In the genomic region with DNA sequence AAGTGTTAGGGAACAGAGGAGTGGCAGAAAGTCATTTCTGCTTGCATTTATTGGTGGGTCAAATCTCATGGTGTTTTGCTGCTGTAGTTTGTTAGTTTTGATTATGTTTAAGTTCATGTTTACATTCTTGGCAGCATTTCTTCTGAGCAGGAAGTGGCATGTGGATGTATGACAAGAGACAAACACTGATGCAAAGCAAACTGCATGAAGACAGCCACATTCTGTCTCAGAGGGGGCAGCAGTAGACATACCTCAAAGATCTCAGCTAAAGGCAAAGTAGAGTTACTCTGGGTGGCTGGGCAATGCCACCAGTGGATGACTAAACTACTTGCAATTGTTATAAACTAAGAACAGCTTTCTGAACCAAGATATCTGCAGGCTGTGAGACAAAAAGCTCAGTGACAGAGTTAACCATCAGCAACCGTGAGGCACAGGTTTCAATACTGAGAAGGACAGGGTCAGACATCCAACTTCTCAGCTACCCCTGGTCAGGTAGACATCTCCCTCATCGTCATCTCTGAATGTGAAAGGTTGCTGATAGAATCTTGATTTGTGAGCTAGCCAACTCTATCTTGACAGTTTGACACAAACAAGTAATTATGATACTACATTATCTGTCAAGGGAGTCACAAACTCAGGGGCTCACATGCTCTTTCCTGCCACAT, we compare ENCODE assay signal across 14 cellular contexts. TPM values are rescaled to one million over a fixed set of nuclear protein-coding genes. Genes with fewer than 3 reads are reported as not detected.
A peak's percentile ranks its signal among the peaks of the same experiment; 100 is the strongest.
DNase-seq lines count a peak whose midpoint lies in the region; ATAC-seq, FAIRE-seq and TF ChIP-seq lines count a peak whose summit lies in the region.
"Had no signal": no experiment of that assay in that cellular context is flagged by ENCODE, and none has a peak within 500 bp of the region (broad histone marks: within the 10 kb centered on the region; RNA-seq: fewer than 3 reads in every experiment).

No MANE protein-coding gene starts in this region.

- FAIRE-seq in HTR-8/SVneo (lab: Jason Lieb, UNC), result no peak

- no peak overlapping the region for H2AFZ ChIP-seq in GM23248

- H4K20me1 ChIP-seq in GM23248 (ENCODE audit: insufficient read depth), result no peaks in the 10 kb centered on the region

- CTCF ChIA-PET in WTC11 (lab: Charles Lee), result interaction anchor here (0.5 to 2.7 kb wide), 9 partner anchors 11 to 538 kb away, joined by 3 to 44 read pairs (median 6); partner anchors contain the start of gene SCN2A

- no peak overlapping the region for H3K9ac ChIP-seq in GM23248

- no peaks in the 10 kb centered on the region for H3K27me3 ChIP-seq in GM23248 (replicated peaks; ENCODE audit: insufficient read depth)
- H3K27me3 ChIP-seq: ovary had no signal

- no peak overlapping the region for H3K4me2 ChIP-seq in GM23248 (ENCODE audit: unreplicated experiment)

- H3K4me3 Mint-ChIP-seq in WTC11, result no peak overlapping the region
- H3K4me3 Mint-ChIP-seq in naive B cell, result no peak overlapping the region

- POLR2A ChIA-PET in WTC11 (lab: Charles Lee), result interaction anchor here (1.3 kb wide), 1 partner anchor 35 kb away, joined by 3 read pairs; no protein-coding TSS in a partner anchor

- ATAC-seq in activated CD4-positive, CD25-positive, alpha-beta regulatory T cell treated with anti-CD3 and anti-CD28 coated beads, Interleukin-2, amount 50 U/mL, for 24 hours, result peak; percentile 37 to 55
- ATAC-seq in WTC11 (peak; percentile 9; the same call in 1 of the 2 replicates), naive B cell (ENCODE audit: low read depth in 2 of 2) (peak; percentile 35 to 56), HG03460 (IDR thresholded peaks at IDR 0.05; ENCODE audit: unreplicated experiment) (no peak)

- no peak overlapping the region for H3K27ac ChIP-seq in GM23248
- H3K27ac ChIP-seq: ovary had no signal

- no peak overlapping the region for H3K4me3 ChIP-seq in GM23248
- H3K4me3 ChIP-seq: ovary had no signal

- TF ChIP-seq CTCF in WTC11 (IDR thresholded peaks at IDR 0.05), result no peak

- H3F3A ChIP-seq in GM23248 (ENCODE audit: insufficient read depth), result no peaks in the 10 kb centered on the region

- H3K27me3 Mint-ChIP-seq in WTC11 (ENCODE audit: low read depth) (no peaks in the 10 kb centered on the region), naive B cell (no peaks in the 10 kb centered on the region)

- H3K9me3 Mint-ChIP-seq in WTC11, result peaks cover 22% of the 10 kb centered on the region
- H3K9me3 Mint-ChIP-seq in naive B cell, result peaks cover 7 to 29% (median 14%) of the 10 kb centered on the region in 7 donors

- H3K4me1 Mint-ChIP-seq in WTC11 (peaks cover 37% of the 10 kb centered on the region), naive B cell (peaks cover 26 to 42% (median 35%) of the 10 kb centered on the region in 3 donors)

- 83 to 90% methylated on average over 2 of the region's 2 CpGs for WGBS in GM23248 (ENCODE audit: low coverage in 1 of 2, low lambda C conversion rate in 2 of 2, missing lambda C conversion rate in 2 of 2), 2 experiments

- in situ Hi-C loops in GM23248 (cut with MboI), result no loop called here

- no peaks in the 10 kb centered on the region for H3K9me2 ChIP-seq in GM23248 (ENCODE audit: insufficient read depth)

- H3K36me3 Mint-ChIP-seq in WTC11 (peaks cover 59% of the 10 kb centered on the region), naive B cell (peaks cover 37 to 55% of the 10 kb centered on the region in 2 donors)

- H3K4me1 ChIP-seq in GM23248 (ENCODE audit: insufficient read depth), result no peaks in the 10 kb centered on the region

- H3K79me2 ChIP-seq in GM23248 (ENCODE audit: insufficient read depth), result no peaks in the 10 kb centered on the region

- H3K9me3 ChIP-seq in GM23248 (ENCODE audit: low read depth), result no peaks in the 10 kb centered on the region

- H3K27ac Mint-ChIP-seq in WTC11 (peak overlapping the region; percentile 86), naive B cell (peak overlapping the region in 4 of 6 donors; percentile 10 to 79 (median 76))

- no peaks in the 10 kb centered on the region for H3K36me3 ChIP-seq in GM23248 (ENCODE audit: low read depth)
- H3K36me3 ChIP-seq: ovary had no signal

- DNase-seq in activated CD4-positive, CD25-positive, alpha-beta regulatory T cell treated with anti-CD3 and anti-CD28 coated beads, Interleukin-2, amount 50 U/mL, for 72 hours, result no peak
- peak; percentile 19 for DNase-seq in GM23248
- DNase-seq in WTC11 (ENCODE audit: low spot score), result no peak
- DNase-seq in naive B cell, result no peak
- DNase-seq in iPS-NIHi11 (ENCODE audit: low spot score), result no peak
- no peak for DNase-seq in HTR-8/SVneo (ENCODE audit: insufficient read length, low spot score)
- DNase-seq: Kasumi-1, NCI-H1694 treated with DMSO at 0.1 percent for 48 hours, NCI-H526 treated with DMSO at 0.1 percent for 48 hours, ovary had no signal

TF ChIP-seq in WTC11, 78 proteins besides CTCF, POLR2A, EP300 and RAD21 (continues in another document):
- TF ChIP-seq ZNF317 (CRISPR knock-in tag; IDR thresholded peaks at IDR 0.05; ENCODE audit: borderline replicate concordance, low read depth) (no peak), PRDM15 (CRISPR knock-in tag; IDR thresholded peaks at IDR 0.05) (no peak), ERG (CRISPR knock-in tag; IDR thresholded peaks at IDR 0.05) (no peak), ATF3 (CRISPR knock-in tag; conservative IDR thresholded peaks at IDR 0.05) (no peak), ZBTB21 (CRISPR knock-in tag; IDR thresholded peaks at IDR 0.05; ENCODE audit: borderline replicate concordance) (no peak)
- TF ChIP-seq, protein P1, sequence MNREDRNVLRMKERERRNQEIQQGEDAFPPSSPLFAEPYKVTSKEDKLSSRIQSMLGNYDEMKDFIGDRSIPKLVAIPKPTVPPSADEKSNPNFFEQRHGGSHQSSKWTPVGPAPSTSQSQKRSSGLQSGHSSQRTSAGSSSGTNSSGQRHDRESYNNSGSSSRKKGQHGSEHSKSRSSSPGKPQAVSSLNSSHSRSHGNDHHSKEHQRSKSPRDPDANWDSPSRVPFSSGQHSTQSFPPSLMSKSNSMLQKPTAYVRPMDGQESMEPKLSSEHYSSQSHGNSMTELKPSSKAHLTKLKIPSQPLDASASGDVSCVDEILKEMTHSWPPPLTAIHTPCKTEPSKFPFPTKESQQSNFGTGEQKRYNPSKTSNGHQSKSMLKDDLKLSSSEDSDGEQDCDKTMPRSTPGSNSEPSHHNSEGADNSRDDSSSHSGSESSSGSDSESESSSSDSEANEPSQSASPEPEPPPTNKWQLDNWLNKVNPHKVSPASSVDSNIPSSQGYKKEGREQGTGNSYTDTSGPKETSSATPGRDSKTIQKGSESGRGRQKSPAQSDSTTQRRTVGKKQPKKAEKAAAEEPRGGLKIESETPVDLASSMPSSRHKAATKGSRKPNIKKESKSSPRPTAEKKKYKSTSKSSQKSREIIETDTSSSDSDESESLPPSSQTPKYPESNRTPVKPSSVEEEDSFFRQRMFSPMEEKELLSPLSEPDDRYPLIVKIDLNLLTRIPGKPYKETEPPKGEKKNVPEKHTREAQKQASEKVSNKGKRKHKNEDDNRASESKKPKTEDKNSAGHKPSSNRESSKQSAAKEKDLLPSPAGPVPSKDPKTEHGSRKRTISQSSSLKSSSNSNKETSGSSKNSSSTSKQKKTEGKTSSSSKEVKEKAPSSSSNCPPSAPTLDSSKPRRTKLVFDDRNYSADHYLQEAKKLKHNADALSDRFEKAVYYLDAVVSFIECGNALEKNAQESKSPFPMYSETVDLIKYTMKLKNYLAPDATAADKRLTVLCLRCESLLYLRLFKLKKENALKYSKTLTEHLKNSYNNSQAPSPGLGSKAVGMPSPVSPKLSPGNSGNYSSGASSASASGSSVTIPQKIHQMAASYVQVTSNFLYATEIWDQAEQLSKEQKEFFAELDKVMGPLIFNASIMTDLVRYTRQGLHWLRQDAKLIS (CRISPR knock-in tag; IDR thresholded peaks at IDR 0.05; ENCODE audit: borderline replicate concordance), result no peak

RNA-seq across cellular contexts. Expression of gene GALNT3, which starts 16.4 kb away (rescaled TPM):
- total RNA-seq in GM23248 (2014; rRNA removed; shearing (Covaris generic)), result 1.1 TPM in 1 of 2 replicates, not detected in the other
- 0.30 and 0.40 TPM in 2 replicates for polyA plus RNA-seq in GM23248 (2016; fragmentation: Nextera tagmentation; extraction: Ambion mirVana)
- total RNA-seq in WTC11 (2021), result 19.4 to 20.6 TPM (median 20.5 TPM) in 3 replicates
- 1 to 10 TPM; 2.7 to 7.0 (median 5.2) TPM for polyA plus RNA-seq in naive B cell (ENCODE audit: low read depth in 6 of 6)
- total RNA-seq: A172, RPMI7951 had no signal
